1 cellular context compared by ENCODE assay signal in the genomic region with DNA sequence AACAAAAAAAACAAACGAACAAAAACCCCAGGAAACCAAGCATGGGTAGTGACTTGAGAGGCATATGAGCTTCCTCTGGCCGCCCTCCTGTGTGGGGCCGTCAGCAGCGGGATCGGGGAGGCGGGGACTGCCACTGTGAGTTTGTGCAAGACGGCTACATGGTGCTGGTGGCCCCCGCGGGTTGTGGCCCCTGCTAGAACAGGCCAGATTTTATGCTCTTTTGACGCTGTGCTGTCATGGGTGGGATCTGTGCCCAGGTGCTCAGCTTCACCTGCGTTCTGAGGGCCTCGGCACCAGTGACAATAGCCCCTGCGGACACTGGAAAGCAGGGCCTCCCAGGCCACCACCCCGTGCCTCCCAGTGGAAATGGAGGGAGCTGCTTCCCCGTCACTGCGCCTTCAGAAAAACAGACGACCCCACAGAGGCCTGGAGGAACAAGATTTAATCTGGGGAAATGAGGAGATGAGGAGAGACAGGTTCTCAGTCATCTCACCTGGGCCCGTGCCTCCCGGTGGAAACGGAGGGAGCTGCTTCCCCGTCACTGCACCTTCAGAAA.
TF ChIP-seq lines count a peak whose summit lies in the region.

No MANE protein-coding gene starts in this region.

TF ChIP-seq in WTC11, 78 proteins besides CTCF, POLR2A, EP300 and RAD21 (continued from another document):
- TF ChIP-seq, protein P1, sequence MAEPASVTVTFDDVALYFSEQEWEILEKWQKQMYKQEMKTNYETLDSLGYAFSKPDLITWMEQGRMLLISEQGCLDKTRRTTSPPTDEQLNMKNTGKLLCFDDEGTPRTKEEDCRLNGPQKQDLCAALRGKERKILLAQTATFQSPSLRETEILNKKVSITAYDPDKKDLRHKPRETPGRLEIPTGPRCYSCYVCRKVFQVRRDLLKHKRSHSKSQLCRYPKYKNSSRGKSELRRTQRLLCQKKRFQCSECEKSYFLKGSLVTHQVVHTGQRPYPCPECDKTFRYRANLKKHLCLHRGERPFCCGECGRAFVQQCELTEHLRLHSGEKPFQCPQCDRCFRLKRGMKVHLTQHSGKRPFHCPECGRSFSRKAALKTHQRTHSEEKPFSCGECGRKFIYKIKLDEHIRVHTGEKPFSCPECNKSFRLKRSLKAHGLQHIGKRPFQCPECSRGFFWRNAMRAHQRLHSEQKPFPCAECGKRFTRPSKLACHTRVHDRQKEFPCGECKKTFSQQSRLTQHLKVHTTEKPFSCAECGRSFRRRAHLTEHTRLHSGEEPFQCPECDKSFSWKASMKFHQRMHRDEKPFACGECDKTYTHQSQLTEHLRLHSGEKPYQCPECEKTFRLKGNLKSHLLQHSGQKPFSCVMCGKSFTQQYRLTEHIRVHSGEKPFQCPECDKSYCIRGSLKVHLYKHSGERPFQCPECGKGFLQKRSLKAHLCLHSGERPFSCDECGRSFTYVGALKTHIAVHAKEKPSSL (CRISPR knock-in tag; conservative IDR thresholded peaks at IDR 0.05) = no peak
- TF ChIP-seq ZNF317 (CRISPR knock-in tag; IDR thresholded peaks at IDR 0.05; ENCODE audit: borderline replicate concordance, low read depth) (no peak), FOXJ3 (CRISPR knock-in tag; IDR thresholded peaks at IDR 0.05; ENCODE audit: borderline replicate concordance) (no peak)
